ENCODE assay signal across 1 cellular context in the genomic region with DNA sequence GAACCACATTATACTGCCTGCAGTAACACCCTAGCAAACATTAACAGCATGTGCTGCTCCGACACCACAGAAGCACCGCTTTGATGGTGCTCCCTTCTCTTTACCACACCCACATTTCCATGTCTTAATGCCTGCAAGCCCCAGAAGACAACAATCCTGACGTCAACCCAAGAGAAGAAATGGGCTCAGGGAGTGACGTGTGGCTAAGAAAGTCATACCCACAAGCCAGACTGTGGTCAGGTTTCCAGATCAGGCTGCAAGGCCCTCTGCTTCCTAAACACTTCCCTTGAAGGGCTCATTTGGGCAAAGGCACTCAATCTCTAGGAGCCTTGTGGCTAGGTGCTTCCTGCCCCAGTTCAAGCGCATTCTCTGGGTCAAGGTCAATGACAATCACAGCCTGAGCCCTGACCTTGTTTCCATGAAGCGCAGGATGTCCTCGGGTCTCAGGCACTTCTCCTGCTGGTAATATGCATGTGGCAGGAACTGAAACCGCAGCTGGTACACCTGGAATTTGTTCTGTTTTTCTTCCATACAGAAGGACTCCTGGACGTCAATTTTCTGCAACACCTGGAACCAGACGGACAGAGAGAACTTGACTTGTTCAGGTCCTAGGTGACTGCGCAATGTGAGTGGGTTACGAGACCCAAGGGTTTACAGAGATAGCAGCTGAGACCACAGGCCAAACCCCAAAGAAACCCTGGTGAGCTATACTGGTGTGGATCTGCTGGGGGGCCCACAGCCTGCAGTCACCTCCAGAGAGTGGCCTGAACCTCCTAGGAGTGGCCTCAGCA.
TF ChIP-seq lines count a peak whose summit lies in the region.

No MANE protein-coding gene starts in this region.

TF ChIP-seq in GM12878, 131 proteins besides CTCF, POLR2A, EP300 and RAD21 (continued from another document and continues in another):
- TF ChIP-seq, protein P1, sequence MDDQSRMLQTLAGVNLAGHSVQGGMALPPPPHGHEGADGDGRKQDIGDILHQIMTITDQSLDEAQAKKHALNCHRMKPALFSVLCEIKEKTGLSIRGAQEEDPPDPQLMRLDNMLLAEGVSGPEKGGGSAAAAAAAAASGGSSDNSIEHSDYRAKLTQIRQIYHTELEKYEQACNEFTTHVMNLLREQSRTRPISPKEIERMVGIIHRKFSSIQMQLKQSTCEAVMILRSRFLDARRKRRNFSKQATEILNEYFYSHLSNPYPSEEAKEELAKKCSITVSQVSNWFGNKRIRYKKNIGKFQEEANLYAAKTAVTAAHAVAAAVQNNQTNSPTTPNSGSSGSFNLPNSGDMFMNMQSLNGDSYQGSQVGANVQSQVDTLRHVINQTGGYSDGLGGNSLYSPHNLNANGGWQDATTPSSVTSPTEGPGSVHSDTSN (IDR thresholded peaks at IDR 0.05; ENCODE audit: insufficient replicate concordance, low read depth, low read length) = no peak
- TF ChIP-seq ESRRA (IDR thresholded peaks at IDR 0.05; ENCODE audit: low read length) (0 out of 2 replicates have a peak, but pooled peaks have one; percentile 39), SIN3A (IDR thresholded peaks at IDR 0.05; ENCODE audit: low read depth, low read length) (no peak), IKZF2 (IDR thresholded peaks at IDR 0.05) (peak; percentile 84 to 87), NFYA (IDR thresholded peaks at IDR 0.05; ENCODE audit: borderline replicate concordance, low read depth, low read length) (no peak), IKZF1 (conservative IDR thresholded peaks at IDR 0.05) (peak; percentile 90), NR2F1 (conservative IDR thresholded peaks at IDR 0.05) (peak; percentile 71), MEF2B (IDR thresholded peaks at IDR 0.05; ENCODE audit: partially characterized antibody, poor library complexity, severe bottlenecking) (peak; percentile 23), GATAD2B (conservative IDR thresholded peaks at IDR 0.05; ENCODE audit: low read depth) (peak; percentile 30; the same call in 1 of the 2 replicates), CREM (IDR thresholded peaks at IDR 0.05; ENCODE audit: low read depth) (0 out of 2 replicates have a peak, but pooled peaks have one; percentile 14), ZNF622 (IDR thresholded peaks at IDR 0.05) (no peak), ZNF384 (IDR thresholded peaks at IDR 0.05; ENCODE audit: borderline replicate concordance, low read depth, low read length) (no peak), LARP7 (IDR thresholded peaks at IDR 0.05) (0 out of 2 replicates have a peak, but pooled peaks have one; percentile 10), HDAC6 (IDR thresholded peaks at IDR 0.05; ENCODE audit: unreplicated experiment) (no peak), SMARCA5 (IDR thresholded peaks at IDR 0.05) (0 out of 2 replicates have a peak, but pooled peaks have one; percentile 30), DPF2 (IDR thresholded peaks at IDR 0.05) (peak; percentile 67), ZSCAN29 (IDR thresholded peaks at IDR 0.05) (no peak)
- TF ChIP-seq, protein P2, sequence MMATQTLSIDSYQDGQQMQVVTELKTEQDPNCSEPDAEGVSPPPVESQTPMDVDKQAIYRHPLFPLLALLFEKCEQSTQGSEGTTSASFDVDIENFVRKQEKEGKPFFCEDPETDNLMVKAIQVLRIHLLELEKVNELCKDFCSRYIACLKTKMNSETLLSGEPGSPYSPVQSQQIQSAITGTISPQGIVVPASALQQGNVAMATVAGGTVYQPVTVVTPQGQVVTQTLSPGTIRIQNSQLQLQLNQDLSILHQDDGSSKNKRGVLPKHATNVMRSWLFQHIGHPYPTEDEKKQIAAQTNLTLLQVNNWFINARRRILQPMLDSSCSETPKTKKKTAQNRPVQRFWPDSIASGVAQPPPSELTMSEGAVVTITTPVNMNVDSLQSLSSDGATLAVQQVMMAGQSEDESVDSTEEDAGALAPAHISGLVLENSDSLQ (IDR thresholded peaks at IDR 0.05) = peak; percentile 53
- TF ChIP-seq, protein P3, sequence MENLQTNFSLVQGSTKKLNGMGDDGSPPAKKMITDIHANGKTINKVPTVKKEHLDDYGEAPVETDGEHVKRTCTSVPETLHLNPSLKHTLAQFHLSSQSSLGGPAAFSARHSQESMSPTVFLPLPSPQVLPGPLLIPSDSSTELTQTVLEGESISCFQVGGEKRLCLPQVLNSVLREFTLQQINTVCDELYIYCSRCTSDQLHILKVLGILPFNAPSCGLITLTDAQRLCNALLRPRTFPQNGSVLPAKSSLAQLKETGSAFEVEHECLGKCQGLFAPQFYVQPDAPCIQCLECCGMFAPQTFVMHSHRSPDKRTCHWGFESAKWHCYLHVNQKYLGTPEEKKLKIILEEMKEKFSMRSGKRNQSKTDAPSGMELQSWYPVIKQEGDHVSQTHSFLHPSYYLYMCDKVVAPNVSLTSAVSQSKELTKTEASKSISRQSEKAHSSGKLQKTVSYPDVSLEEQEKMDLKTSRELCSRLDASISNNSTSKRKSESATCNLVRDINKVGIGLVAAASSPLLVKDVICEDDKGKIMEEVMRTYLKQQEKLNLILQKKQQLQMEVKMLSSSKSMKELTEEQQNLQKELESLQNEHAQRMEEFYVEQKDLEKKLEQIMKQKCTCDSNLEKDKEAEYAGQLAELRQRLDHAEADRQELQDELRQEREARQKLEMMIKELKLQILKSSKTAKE (IDR thresholded peaks at IDR 0.05; ENCODE audit: low read depth, poor library complexity, severe bottlenecking) = peak; percentile 81
- TF ChIP-seq, protein P4, sequence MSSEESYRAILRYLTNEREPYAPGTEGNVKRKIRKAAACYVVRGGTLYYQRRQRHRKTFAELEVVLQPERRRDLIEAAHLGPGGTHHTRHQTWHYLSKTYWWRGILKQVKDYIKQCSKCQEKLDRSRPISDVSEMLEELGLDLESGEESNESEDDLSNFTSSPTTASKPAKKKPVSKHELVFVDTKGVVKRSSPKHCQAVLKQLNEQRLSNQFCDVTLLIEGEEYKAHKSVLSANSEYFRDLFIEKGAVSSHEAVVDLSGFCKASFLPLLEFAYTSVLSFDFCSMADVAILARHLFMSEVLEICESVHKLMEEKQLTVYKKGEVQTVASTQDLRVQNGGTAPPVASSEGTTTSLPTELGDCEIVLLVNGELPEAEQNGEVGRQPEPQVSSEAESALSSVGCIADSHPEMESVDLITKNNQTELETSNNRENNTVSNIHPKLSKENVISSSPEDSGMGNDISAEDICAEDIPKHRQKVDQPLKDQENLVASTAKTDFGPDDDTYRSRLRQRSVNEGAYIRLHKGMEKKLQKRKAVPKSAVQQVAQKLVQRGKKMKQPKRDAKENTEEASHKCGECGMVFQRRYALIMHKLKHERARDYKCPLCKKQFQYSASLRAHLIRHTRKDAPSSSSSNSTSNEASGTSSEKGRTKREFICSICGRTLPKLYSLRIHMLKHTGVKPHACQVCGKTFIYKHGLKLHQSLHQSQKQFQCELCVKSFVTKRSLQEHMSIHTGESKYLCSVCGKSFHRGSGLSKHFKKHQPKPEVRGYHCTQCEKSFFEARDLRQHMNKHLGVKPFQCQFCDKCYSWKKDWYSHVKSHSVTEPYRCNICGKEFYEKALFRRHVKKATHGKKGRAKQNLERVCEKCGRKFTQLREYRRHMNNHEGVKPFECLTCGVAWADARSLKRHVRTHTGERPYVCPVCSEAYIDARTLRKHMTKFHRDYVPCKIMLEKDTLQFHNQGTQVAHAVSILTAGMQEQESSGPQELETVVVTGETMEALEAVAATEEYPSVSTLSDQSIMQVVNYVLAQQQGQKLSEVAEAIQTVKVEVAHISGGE (CRISPR knock-in tag; IDR thresholded peaks at IDR 0.05) = no peak
- TF ChIP-seq, protein P5, sequence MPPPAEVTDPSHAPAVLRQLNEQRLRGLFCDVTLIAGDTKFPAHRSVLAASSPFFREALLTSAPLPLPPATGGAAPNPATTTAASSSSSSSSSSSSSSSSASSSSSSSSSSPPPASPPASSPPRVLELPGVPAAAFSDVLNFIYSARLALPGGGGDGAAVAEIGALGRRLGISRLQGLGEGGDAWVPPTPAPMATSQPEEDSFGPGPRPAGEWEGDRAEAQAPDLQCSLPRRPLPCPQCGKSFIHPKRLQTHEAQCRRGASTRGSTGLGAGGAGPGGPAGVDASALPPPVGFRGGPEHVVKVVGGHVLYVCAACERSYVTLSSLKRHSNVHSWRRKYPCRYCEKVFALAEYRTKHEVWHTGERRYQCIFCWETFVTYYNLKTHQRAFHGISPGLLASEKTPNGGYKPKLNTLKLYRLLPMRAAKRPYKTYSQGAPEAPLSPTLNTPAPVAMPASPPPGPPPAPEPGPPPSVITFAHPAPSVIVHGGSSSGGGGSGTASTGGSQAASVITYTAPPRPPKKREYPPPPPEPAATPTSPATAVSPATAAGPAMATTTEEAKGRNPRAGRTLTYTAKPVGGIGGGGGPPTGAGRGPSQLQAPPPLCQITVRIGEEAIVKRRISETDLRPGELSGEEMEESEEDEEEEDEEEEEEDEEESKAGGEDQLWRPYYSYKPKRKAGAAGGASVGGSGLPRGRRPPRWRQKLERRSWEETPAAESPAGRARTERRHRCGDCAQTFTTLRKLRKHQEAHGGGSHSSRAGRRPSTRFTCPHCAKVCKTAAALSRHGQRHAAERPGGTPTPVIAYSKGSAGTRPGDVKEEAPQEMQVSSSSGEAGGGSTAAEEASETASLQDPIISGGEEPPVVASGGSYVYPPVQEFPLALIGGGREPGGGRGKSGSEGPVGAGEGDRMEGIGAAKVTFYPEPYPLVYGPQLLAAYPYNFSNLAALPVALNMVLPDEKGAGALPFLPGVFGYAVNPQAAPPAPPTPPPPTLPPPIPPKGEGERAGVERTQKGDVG (CRISPR knock-in tag; IDR thresholded peaks at IDR 0.05) = no peak
- TF ChIP-seq, protein P6, sequence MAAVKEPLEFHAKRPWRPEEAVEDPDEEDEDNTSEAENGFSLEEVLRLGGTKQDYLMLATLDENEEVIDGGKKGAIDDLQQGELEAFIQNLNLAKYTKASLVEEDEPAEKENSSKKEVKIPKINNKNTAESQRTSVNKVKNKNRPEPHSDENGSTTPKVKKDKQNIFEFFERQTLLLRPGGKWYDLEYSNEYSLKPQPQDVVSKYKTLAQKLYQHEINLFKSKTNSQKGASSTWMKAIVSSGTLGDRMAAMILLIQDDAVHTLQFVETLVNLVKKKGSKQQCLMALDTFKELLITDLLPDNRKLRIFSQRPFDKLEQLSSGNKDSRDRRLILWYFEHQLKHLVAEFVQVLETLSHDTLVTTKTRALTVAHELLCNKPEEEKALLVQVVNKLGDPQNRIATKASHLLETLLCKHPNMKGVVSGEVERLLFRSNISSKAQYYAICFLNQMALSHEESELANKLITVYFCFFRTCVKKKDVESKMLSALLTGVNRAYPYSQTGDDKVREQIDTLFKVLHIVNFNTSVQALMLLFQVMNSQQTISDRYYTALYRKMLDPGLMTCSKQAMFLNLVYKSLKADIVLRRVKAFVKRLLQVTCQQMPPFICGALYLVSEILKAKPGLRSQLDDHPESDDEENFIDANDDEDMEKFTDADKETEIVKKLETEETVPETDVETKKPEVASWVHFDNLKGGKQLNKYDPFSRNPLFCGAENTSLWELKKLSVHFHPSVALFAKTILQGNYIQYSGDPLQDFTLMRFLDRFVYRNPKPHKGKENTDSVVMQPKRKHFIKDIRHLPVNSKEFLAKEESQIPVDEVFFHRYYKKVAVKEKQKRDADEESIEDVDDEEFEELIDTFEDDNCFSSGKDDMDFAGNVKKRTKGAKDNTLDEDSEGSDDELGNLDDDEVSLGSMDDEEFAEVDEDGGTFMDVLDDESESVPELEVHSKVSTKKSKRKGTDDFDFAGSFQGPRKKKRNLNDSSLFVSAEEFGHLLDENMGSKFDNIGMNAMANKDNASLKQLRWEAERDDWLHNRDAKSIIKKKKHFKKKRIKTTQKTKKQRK (IDR thresholded peaks at IDR 0.05; ENCODE audit: low read depth, low read length) = no peak
- TF ChIP-seq, protein P7, sequence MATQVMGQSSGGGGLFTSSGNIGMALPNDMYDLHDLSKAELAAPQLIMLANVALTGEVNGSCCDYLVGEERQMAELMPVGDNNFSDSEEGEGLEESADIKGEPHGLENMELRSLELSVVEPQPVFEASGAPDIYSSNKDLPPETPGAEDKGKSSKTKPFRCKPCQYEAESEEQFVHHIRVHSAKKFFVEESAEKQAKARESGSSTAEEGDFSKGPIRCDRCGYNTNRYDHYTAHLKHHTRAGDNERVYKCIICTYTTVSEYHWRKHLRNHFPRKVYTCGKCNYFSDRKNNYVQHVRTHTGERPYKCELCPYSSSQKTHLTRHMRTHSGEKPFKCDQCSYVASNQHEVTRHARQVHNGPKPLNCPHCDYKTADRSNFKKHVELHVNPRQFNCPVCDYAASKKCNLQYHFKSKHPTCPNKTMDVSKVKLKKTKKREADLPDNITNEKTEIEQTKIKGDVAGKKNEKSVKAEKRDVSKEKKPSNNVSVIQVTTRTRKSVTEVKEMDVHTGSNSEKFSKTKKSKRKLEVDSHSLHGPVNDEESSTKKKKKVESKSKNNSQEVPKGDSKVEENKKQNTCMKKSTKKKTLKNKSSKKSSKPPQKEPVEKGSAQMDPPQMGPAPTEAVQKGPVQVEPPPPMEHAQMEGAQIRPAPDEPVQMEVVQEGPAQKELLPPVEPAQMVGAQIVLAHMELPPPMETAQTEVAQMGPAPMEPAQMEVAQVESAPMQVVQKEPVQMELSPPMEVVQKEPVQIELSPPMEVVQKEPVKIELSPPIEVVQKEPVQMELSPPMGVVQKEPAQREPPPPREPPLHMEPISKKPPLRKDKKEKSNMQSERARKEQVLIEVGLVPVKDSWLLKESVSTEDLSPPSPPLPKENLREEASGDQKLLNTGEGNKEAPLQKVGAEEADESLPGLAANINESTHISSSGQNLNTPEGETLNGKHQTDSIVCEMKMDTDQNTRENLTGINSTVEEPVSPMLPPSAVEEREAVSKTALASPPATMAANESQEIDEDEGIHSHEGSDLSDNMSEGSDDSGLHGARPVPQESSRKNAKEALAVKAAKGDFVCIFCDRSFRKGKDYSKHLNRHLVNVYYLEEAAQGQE (IDR thresholded peaks at IDR 0.05; ENCODE audit: low read depth, low read length) = no peak
- TF ChIP-seq, protein P8, sequence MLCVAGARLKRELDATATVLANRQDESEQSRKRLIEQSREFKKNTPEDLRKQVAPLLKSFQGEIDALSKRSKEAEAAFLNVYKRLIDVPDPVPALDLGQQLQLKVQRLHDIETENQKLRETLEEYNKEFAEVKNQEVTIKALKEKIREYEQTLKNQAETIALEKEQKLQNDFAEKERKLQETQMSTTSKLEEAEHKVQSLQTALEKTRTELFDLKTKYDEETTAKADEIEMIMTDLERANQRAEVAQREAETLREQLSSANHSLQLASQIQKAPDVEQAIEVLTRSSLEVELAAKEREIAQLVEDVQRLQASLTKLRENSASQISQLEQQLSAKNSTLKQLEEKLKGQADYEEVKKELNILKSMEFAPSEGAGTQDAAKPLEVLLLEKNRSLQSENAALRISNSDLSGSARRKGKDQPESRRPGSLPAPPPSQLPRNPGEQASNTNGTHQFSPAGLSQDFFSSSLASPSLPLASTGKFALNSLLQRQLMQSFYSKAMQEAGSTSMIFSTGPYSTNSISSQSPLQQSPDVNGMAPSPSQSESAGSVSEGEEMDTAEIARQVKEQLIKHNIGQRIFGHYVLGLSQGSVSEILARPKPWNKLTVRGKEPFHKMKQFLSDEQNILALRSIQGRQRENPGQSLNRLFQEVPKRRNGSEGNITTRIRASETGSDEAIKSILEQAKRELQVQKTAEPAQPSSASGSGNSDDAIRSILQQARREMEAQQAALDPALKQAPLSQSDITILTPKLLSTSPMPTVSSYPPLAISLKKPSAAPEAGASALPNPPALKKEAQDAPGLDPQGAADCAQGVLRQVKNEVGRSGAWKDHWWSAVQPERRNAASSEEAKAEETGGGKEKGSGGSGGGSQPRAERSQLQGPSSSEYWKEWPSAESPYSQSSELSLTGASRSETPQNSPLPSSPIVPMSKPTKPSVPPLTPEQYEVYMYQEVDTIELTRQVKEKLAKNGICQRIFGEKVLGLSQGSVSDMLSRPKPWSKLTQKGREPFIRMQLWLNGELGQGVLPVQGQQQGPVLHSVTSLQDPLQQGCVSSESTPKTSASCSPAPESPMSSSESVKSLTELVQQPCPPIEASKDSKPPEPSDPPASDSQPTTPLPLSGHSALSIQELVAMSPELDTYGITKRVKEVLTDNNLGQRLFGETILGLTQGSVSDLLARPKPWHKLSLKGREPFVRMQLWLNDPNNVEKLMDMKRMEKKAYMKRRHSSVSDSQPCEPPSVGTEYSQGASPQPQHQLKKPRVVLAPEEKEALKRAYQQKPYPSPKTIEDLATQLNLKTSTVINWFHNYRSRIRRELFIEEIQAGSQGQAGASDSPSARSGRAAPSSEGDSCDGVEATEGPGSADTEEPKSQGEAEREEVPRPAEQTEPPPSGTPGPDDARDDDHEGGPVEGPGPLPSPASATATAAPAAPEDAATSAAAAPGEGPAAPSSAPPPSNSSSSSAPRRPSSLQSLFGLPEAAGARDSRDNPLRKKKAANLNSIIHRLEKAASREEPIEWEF (IDR thresholded peaks at IDR 0.05; ENCODE audit: insufficient replicate concordance, low read depth, low read length) = no peak
